In the genomic region with DNA sequence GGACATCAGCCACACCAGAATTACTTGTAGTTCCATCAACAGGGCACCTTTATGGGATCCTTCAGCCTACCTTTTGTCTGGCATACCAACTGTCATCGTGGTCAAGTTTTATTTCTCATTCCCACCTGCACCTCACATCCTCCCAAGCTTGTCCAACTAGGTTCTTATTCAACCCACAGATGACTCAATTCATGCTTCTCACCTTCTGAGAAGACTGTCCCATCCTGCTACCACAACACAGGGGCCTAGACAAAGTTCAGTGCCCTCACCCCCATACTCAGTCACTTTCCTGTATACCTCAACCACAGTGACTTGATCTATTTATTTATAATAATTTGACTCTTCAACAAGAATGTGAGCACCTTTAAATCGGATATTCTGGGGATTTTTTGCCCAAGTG, we compare ENCODE assay signal across 12 cellular contexts.
DNase-seq lines count a peak whose midpoint lies in the region; ATAC-seq lines count a peak whose summit lies in the region.
"Had no signal": no experiment of that assay in that cellular context is flagged by ENCODE, and none has a peak within 500 bp of the region (broad histone marks: within the 10 kb centered on the region; RNA-seq: fewer than 3 reads in every experiment).

No MANE protein-coding gene starts in this region.

- H3K4me1 Mint-ChIP-seq in activated naive CD8-positive, alpha-beta T cell treated with anti-CD3 and anti-CD28 coated beads, Interleukin-2, amount 50 U/mL, for 24 hours = peaks cover 32% of the 10 kb centered on the region

- no peak overlapping the region for H3K4me3 Mint-ChIP-seq in activated naive CD8-positive, alpha-beta T cell treated with anti-CD3 and anti-CD28 coated beads, Interleukin-2, amount 50 U/mL, for 24 hours

- peak; percentile 12 for DNase-seq in activated naive CD8-positive, alpha-beta T cell treated with anti-CD3 and anti-CD28 coated beads, Interleukin-2, amount 50 U/mL, for 24 hours
- DNase-seq in activated gamma-delta T cell (lab: John Stamatoyannopoulos, UW) (no peak), NCI-H510A treated with DMSO at 0.1 percent for 48 hours (lab: John Stamatoyannopoulos, UW) (no peak)
- DNase-seq: activated effector memory CD4-positive, alpha-beta T cell treated with anti-CD3 and anti-CD28 coated beads, Interleukin-2, amount 50 U/mL, for 16 hours; foreskin melanocyte; NCI-H1436; posterior cingulate gyrus; upper lobe of right lung had no signal

- peak overlapping the region; percentile 67 for H3K27ac Mint-ChIP-seq in activated naive CD8-positive, alpha-beta T cell treated with anti-CD3 and anti-CD28 coated beads, Interleukin-2, amount 50 U/mL, for 24 hours

- ATAC-seq in GM18520 (IDR thresholded peaks at IDR 0.05; ENCODE audit: unreplicated experiment) (peak; percentile 90), GM21360 (IDR thresholded peaks at IDR 0.05; ENCODE audit: unreplicated experiment) (peak; percentile 74), HG03095 (IDR thresholded peaks at IDR 0.05; ENCODE audit: unreplicated experiment) (peak; percentile 58), GM18873 (IDR thresholded peaks at IDR 0.05; ENCODE audit: low FRiP score, unreplicated experiment) (no peak)
- peak; percentile 96 for ATAC-seq in activated naive CD8-positive, alpha-beta T cell treated with anti-CD3 and anti-CD28 coated beads, Interleukin-2, amount 50 U/mL, for 24 hours
- ATAC-seq: upper lobe of right lung had no signal

- peaks cover 17% of the 10 kb centered on the region for H3K36me3 Mint-ChIP-seq in activated naive CD8-positive, alpha-beta T cell treated with anti-CD3 and anti-CD28 coated beads, Interleukin-2, amount 50 U/mL, for 24 hours (ENCODE audit: low read depth)

- no peaks in the 10 kb centered on the region for H3K9me3 Mint-ChIP-seq in activated naive CD8-positive, alpha-beta T cell treated with anti-CD3 and anti-CD28 coated beads, Interleukin-2, amount 50 U/mL, for 24 hours

- no peaks in the 10 kb centered on the region for H3K27me3 Mint-ChIP-seq in activated naive CD8-positive, alpha-beta T cell treated with anti-CD3 and anti-CD28 coated beads, Interleukin-2, amount 50 U/mL, for 24 hours
